Comparison of ENCODE assay signal across 8 cellular contexts in the genomic region with DNA sequence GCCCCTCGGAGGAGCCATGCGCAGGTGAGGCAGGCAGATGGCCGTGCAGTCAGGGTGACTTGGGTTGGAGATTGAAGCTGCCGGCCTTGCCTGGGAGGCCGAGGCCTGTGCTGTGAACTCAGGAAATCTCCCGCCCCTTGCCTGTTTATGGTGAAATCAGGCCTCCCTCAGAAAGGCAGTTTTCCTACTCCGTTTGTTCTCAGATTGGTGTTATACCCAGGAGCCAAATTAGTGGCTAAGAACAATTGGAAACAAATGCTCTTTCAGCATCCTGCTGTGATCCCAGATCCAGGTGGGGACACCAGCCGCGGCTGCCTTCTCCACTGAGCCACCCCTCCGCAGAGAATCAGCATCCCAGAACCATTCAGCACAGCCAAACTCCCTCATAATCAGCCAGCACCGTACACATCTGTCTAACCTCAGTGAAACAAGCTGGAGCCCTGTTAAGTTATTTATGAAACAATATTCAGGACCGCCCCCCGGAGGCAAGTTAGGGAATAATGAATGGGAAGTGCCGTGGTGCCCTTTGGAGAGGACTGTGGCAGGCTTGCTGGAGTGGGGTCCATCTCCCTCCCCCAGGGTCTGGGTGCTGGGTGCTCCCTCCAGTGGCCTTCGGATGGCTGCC.
A peak's percentile ranks its signal among the peaks of the same experiment; 100 is the strongest.
DNase-seq lines count a peak whose midpoint lies in the region; ATAC-seq and TF ChIP-seq lines count a peak whose summit lies in the region.

No MANE protein-coding gene starts in this region.

- H3K4me3 Mint-ChIP-seq in nephron progenitor cell, result no peak overlapping the region

- DNase-seq in DMS 273 treated with DMSO at 0.1 percent for 48 hours (lab: John Stamatoyannopoulos, UW), result peak; percentile 23
- DNase-seq in NCI-H69 (lab: John Stamatoyannopoulos, UW), result peak; percentile 59
- peak; percentile 17 for DNase-seq in fibroblast of mammary gland (ENCODE audit: low read depth)
- no peak for DNase-seq in nephron progenitor cell
- DNase-seq in cerebellar nuclear complex (lab: John Stamatoyannopoulos, UW), result no peak
- DNase-seq in NCI-H510A treated with DMSO at 0.1 percent for 48 hours (lab: John Stamatoyannopoulos, UW), result no peak
- no peak for DNase-seq in epidermal melanocyte (ENCODE audit: insufficient read length, low spot score)

- no peak overlapping the region for H3K4me3 ChIP-seq in fibroblast of mammary gland (ENCODE audit: control insufficient read depth, low read depth, low read length)

- H3K27ac Mint-ChIP-seq in nephron progenitor cell, result no peak overlapping the region

- H3K27me3 Mint-ChIP-seq in nephron progenitor cell (ENCODE audit: low read depth, poor library complexity), result peaks cover 2% of the 10 kb centered on the region

- ATAC-seq in GM19455 (IDR thresholded peaks at IDR 0.05; ENCODE audit: unreplicated experiment), result no peak

- H3K36me3 Mint-ChIP-seq in nephron progenitor cell (ENCODE audit: low read depth), result peaks cover 9% of the 10 kb centered on the region

- H3K9me3 Mint-ChIP-seq in nephron progenitor cell, result no peaks in the 10 kb centered on the region

- TF ChIP-seq CTCF in fibroblast of mammary gland (conservative IDR thresholded peaks at IDR 0.05; ENCODE audit: control insufficient read depth, insufficient read depth, low read depth, low read length) (peak; percentile 28), nephron progenitor cell (IDR thresholded peaks at IDR 0.05) (peak; percentile 17)

- peaks cover 93% of the 10 kb centered on the region for H3K4me1 Mint-ChIP-seq in nephron progenitor cell

Comparison
In these comparisons a context has a peak if more than half of its experiments do, and no peak if none do; other contexts are left out.
1. DNase-seq: peak in DMS 273 treated with DMSO at 0.1 percent for 48 hours (single experiment), NCI-H69 (single experiment) and fibroblast of mammary gland (single experiment); none in nephron progenitor cell (single experiment), cerebellar nuclear complex (0 of 2), NCI-H510A treated with DMSO at 0.1 percent for 48 hours (single experiment) and epidermal melanocyte (single experiment).